In genomic region chr13:21603531-21604448, GRCh38 we compare ENCODE assay signal across 1 cellular context.
TF ChIP-seq lines count a peak whose summit lies in the region.

Gene MICU2 (minus strand): TSS chr13:21604170. CDS start chr13:21604148, 22 bp downstream.

TF ChIP-seq in H1, 55 proteins besides CTCF, POLR2A, EP300 and RAD21 (continued from another document):
- TF ChIP-seq CHD7 (IDR thresholded peaks at IDR 0.05; ENCODE audit: insufficient replicate concordance, low read length) (no peak), CEBPB (IDR thresholded peaks at IDR 0.05; ENCODE audit: low read depth, low read length) (no peak), MAX (IDR thresholded peaks at IDR 0.05) (peak; percentile 65), GABPA (IDR thresholded peaks at IDR 0.05; ENCODE audit: borderline replicate concordance, insufficient read depth, low read length) (no peak), ZNF274 (IDR thresholded peaks at IDR 0.05; ENCODE audit: borderline replicate concordance, extremely low read depth, low read length) (no peak), SP4 (IDR thresholded peaks at IDR 0.05; ENCODE audit: low read length) (no peak), YY1 (IDR thresholded peaks at IDR 0.05; ENCODE audit: low read depth, low read length) (peak; percentile 98), MAFK (IDR thresholded peaks at IDR 0.05; ENCODE audit: low read depth, low read length) (no peak), BCL11A (IDR thresholded peaks at IDR 0.05; ENCODE audit: low read depth in 2 of 2, low read length in 2 of 2) (no peak), TBP (IDR thresholded peaks at IDR 0.05; ENCODE audit: low read depth, low read length) (peak; percentile 79), CBX5 (IDR thresholded peaks at IDR 0.05; ENCODE audit: low read depth, low read length) (no peak), RBBP5 (IDR thresholded peaks at IDR 0.05; ENCODE audit: borderline replicate concordance, low read depth, low read length) (peak; percentile 94), SAP30 (IDR thresholded peaks at IDR 0.05; ENCODE audit: insufficient read depth, insufficient replicate concordance, low read length) (peak; percentile 30), SIX5 (IDR thresholded peaks at IDR 0.05; ENCODE audit: low read depth, low read length) (no peak), CHD1 (IDR thresholded peaks at IDR 0.05; ENCODE audit: low read depth, low read length) (no peak), CREB1 (IDR thresholded peaks at IDR 0.05) (peak; percentile 61), POLR2AphosphoS5 (IDR thresholded peaks at IDR 0.05; ENCODE audit: low read depth, low read length) (peak; percentile 95), SRF (IDR thresholded peaks at IDR 0.05; ENCODE audit: low read depth, low read length) (no peak), ATF3 (IDR thresholded peaks at IDR 0.05; ENCODE audit: insufficient read depth, low read depth, low read length) (no peak), TAF1 (IDR thresholded peaks at IDR 0.05; ENCODE audit: low read depth, low read length) (peak; percentile 94), RNF2 (IDR thresholded peaks at IDR 0.05; ENCODE audit: borderline replicate concordance, low read depth, low read length, missing control alignments, poor library complexity, severe bottlenecking) (no peak), BRCA1 (IDR thresholded peaks at IDR 0.05; ENCODE audit: low read depth, low read length) (peak; percentile 91), JUND (IDR thresholded peaks at IDR 0.05; ENCODE audit: low read length) (no peak; the same call in 1 of the 2 replicates), CBX8 (IDR thresholded peaks at IDR 0.05; ENCODE audit: borderline replicate concordance, low read depth, low read length) (no peak), ASH2L (IDR thresholded peaks at IDR 0.05; ENCODE audit: low read length) (peak; percentile 93), RXRA (IDR thresholded peaks at IDR 0.05; ENCODE audit: insufficient read depth, low read depth, low read length) (no peak), GTF2F1 (IDR thresholded peaks at IDR 0.05; ENCODE audit: borderline replicate concordance, low read depth, low read length) (no peak), PHF8 (conservative IDR thresholded peaks at IDR 0.05; ENCODE audit: low read depth, low read length) (peak; percentile 100), RFX5 (IDR thresholded peaks at IDR 0.05; ENCODE audit: borderline replicate concordance, low read depth, low read length) (no peak), KDM4A (IDR thresholded peaks at IDR 0.05; ENCODE audit: low read depth, low read length, severe bottlenecking) (peak; percentile 79), USF2 (IDR thresholded peaks at IDR 0.05; ENCODE audit: low read length) (no peak), E2F6 (IDR thresholded peaks at IDR 0.05) (peak; percentile 38; the same call in 1 of the 2 replicates)
TF ChIP-seq in H1: peak in this region for 20.
